Comparison of ENCODE assay signal across 10 cellular contexts in genomic region chr3:10366681-10367101, GRCh38. TPM values are rescaled to one million over a fixed set of nuclear protein-coding genes. Genes with fewer than 3 reads are reported as not detected.
A peak's percentile ranks its signal among the peaks of the same experiment; 100 is the strongest.
DNase-seq lines count a peak whose midpoint lies in the region; ATAC-seq and TF ChIP-seq lines count a peak whose summit lies in the region.
"Had no signal": no experiment of that assay in that cellular context is flagged by ENCODE, and none has a peak within 500 bp of the region (broad histone marks: within the 10 kb centered on the region; RNA-seq: fewer than 3 reads in every experiment).

No MANE protein-coding gene starts in this region.

- H3K36me3 ChIP-seq in left ventricle myocardium inferior: no peaks in the 10 kb centered on the region

- POLR2A ChIA-PET in activated CD4-positive, alpha-beta T cell treated with anti-CD3 and anti-CD28 coated beads for 36 hours (lab: Charles Lee): interaction anchor here (0.5 to 0.6 kb wide), 3 partner anchors 317 to 1177 kb away, joined by 3 read pairs; no protein-coding TSS in a partner anchor
- POLR2A ChIA-PET in activated CD4-positive, alpha-beta T cell treated with anti-CD3 and anti-CD28 coated beads, Interleukin-2, amount 10 ng/mL, durations not matched to agents 7 days and 5 days (lab: Charles Lee): no interaction called here

- H3K4me3 Mint-ChIP-seq in activated CD4-positive, alpha-beta T cell treated with anti-CD3 and anti-CD28 coated beads for 36 hours: peak overlapping the region; percentile 1
- no peak overlapping the region for H3K4me3 Mint-ChIP-seq in activated CD4-positive, alpha-beta T cell treated with anti-CD3 and anti-CD28 coated beads, Interleukin-2, amount 10 ng/mL, durations not matched to agents 7 days and 5 days
- no peak overlapping the region for H3K4me3 Mint-ChIP-seq in effector memory CD8-positive, alpha-beta T cell
- H3K4me3 Mint-ChIP-seq: activated naive CD4-positive, alpha-beta T cell treated with anti-CD3 and anti-CD28 coated beads, Interleukin-2, amount 50 U/mL, for 24 hours; CD8-positive, alpha-beta T cell had no signal

- peaks cover 12% of the 10 kb centered on the region for H3K9me3 ChIP-seq in left ventricle myocardium inferior (replicated peaks)

- H3K27ac ChIP-seq in left ventricle myocardium inferior (replicated peaks): no peak overlapping the region

- CTCF ChIA-PET in activated CD4-positive, alpha-beta T cell treated with anti-CD3 and anti-CD28 coated beads for 36 hours (lab: Charles Lee): interaction anchor here (0.7 to 1.3 kb wide), 7 partner anchors 21 to 372 kb away, joined by 3 read pairs; no protein-coding TSS in a partner anchor
- CTCF ChIA-PET in activated CD4-positive, alpha-beta T cell treated with anti-CD3 and anti-CD28 coated beads, Interleukin-2, amount 10 ng/mL, durations not matched to agents 7 days and 5 days (lab: Charles Lee): interaction anchor here (1.0 kb wide), 1 partner anchor 9 kb away, joined by 6 read pairs; no protein-coding TSS in a partner anchor

- no peaks in the 10 kb centered on the region for H3K4me1 ChIP-seq in left ventricle myocardium inferior

- no peak overlapping the region for H3K4me3 ChIP-seq in left ventricle myocardium inferior

- H3K9me3 Mint-ChIP-seq in activated CD4-positive, alpha-beta T cell treated with anti-CD3 and anti-CD28 coated beads for 36 hours (ENCODE audit: low read depth): peaks cover 3% of the 10 kb centered on the region
- H3K9me3 Mint-ChIP-seq in activated CD4-positive, alpha-beta T cell treated with anti-CD3 and anti-CD28 coated beads, Interleukin-2, amount 10 ng/mL, durations not matched to agents 7 days and 5 days: peaks cover 8% of the 10 kb centered on the region
- no peaks in the 10 kb centered on the region for H3K9me3 Mint-ChIP-seq in effector memory CD8-positive, alpha-beta T cell
- H3K9me3 Mint-ChIP-seq: activated naive CD4-positive, alpha-beta T cell treated with anti-CD3 and anti-CD28 coated beads, Interleukin-2, amount 50 U/mL, for 24 hours had no signal

- no peaks in the 10 kb centered on the region for H3K36me3 Mint-ChIP-seq in activated CD4-positive, alpha-beta T cell treated with anti-CD3 and anti-CD28 coated beads for 36 hours (ENCODE audit: low read depth)
- H3K36me3 Mint-ChIP-seq in activated CD4-positive, alpha-beta T cell treated with anti-CD3 and anti-CD28 coated beads, Interleukin-2, amount 10 ng/mL, durations not matched to agents 7 days and 5 days (ENCODE audit: low read depth): peaks cover 3% of the 10 kb centered on the region
- no peaks in the 10 kb centered on the region for H3K36me3 Mint-ChIP-seq in effector memory CD8-positive, alpha-beta T cell (ENCODE audit: insufficient read depth)
- H3K36me3 Mint-ChIP-seq: activated naive CD4-positive, alpha-beta T cell treated with anti-CD3 and anti-CD28 coated beads, Interleukin-2, amount 50 U/mL, for 24 hours; CD8-positive, alpha-beta T cell had no signal

- peaks cover 11% of the 10 kb centered on the region for H3K27me3 ChIP-seq in left ventricle myocardium inferior (ENCODE audit: low read depth)

- intact Hi-C loops in activated CD4-positive, alpha-beta T cell treated with anti-CD3 and anti-CD28 coated beads for 36 hours (cut with DNase I, micrococcal nuclease): loop anchor here (5.0 to 10.0 kb wide), 2 partner anchors 186 to 1258 kb away; no protein-coding TSS in a partner anchor
- intact Hi-C loops in left ventricle myocardium inferior (cut with micrococcal nuclease): no loop called here

- ATAC-seq in activated CD4-positive, alpha-beta T cell treated with anti-CD3 and anti-CD28 coated beads for 36 hours: peak; percentile 83
- ATAC-seq in HG02981 (IDR thresholded peaks at IDR 0.05; ENCODE audit: unreplicated experiment): no peak
- ATAC-seq in effector memory CD8-positive, alpha-beta T cell (replicated peaks): no peak
- ATAC-seq: CD8-positive, alpha-beta T cell had no signal

- TF ChIP-seq CTCF in left ventricle myocardium inferior (IDR thresholded peaks at IDR 0.05; ENCODE audit: borderline replicate concordance): no peak

- H3K27ac Mint-ChIP-seq in activated CD4-positive, alpha-beta T cell treated with anti-CD3 and anti-CD28 coated beads for 36 hours: peak overlapping the region; percentile 29
- H3K27ac Mint-ChIP-seq in activated CD4-positive, alpha-beta T cell treated with anti-CD3 and anti-CD28 coated beads, Interleukin-2, amount 10 ng/mL, durations not matched to agents 7 days and 5 days: no peak overlapping the region
- peak overlapping the region in 1 of 2 donors; percentile 7 for H3K27ac Mint-ChIP-seq in effector memory CD8-positive, alpha-beta T cell
- H3K27ac Mint-ChIP-seq: activated naive CD4-positive, alpha-beta T cell treated with anti-CD3 and anti-CD28 coated beads, Interleukin-2, amount 50 U/mL, for 24 hours; CD8-positive, alpha-beta T cell had no signal

- peaks cover 20% of the 10 kb centered on the region for H3K27me3 Mint-ChIP-seq in activated CD4-positive, alpha-beta T cell treated with anti-CD3 and anti-CD28 coated beads for 36 hours
- peaks cover 4% of the 10 kb centered on the region for H3K27me3 Mint-ChIP-seq in activated CD4-positive, alpha-beta T cell treated with anti-CD3 and anti-CD28 coated beads, Interleukin-2, amount 10 ng/mL, durations not matched to agents 7 days and 5 days
- peaks cover 7 to 21% of the 10 kb centered on the region in 2 donors for H3K27me3 Mint-ChIP-seq in effector memory CD8-positive, alpha-beta T cell
- H3K27me3 Mint-ChIP-seq: activated naive CD4-positive, alpha-beta T cell treated with anti-CD3 and anti-CD28 coated beads, Interleukin-2, amount 50 U/mL, for 24 hours had no signal

- peak; percentile 78 for DNase-seq in activated CD4-positive, alpha-beta T cell treated with anti-CD3 and anti-CD28 coated beads for 36 hours
- DNase-seq in activated CD4-positive, alpha-beta T cell treated with anti-CD3 and anti-CD28 coated beads, Interleukin-2, amount 10 ng/mL, durations not matched to agents 7 days and 5 days: no peak
- peak; percentile 16 to 23 for DNase-seq in activated CD4-positive, alpha-beta T cell treated with anti-CD3 and anti-CD28 coated beads, Interleukin-2, amount 50 U/mL, for 4 hours
- DNase-seq in glomerular visceral epithelial cell (ENCODE audit: extremely low spot score) (peak; percentile 93), left ventricle myocardium inferior (no peak)
- peak; percentile 16 for DNase-seq in stimulated activated CD8-positive, alpha-beta memory T cell treated with anti-CD3 and anti-CD28 coated beads, Interleukin-7, amount 100 ng/mL, for 24 hours (ENCODE audit: low read depth)
- no peak for DNase-seq in effector memory CD8-positive, alpha-beta T cell
- DNase-seq: CD8-positive, alpha-beta T cell had no signal

- H3K4me1 Mint-ChIP-seq in activated CD4-positive, alpha-beta T cell treated with anti-CD3 and anti-CD28 coated beads for 36 hours: peaks cover 48% of the 10 kb centered on the region
- peaks cover 15% of the 10 kb centered on the region for H3K4me1 Mint-ChIP-seq in activated CD4-positive, alpha-beta T cell treated with anti-CD3 and anti-CD28 coated beads, Interleukin-2, amount 10 ng/mL, durations not matched to agents 7 days and 5 days
- H3K4me1 Mint-ChIP-seq in effector memory CD8-positive, alpha-beta T cell (ENCODE audit: low read depth in 2 of 2): peaks cover 0 to 7% of the 10 kb centered on the region in 2 donors

RNA-seq across cellular contexts. Expression of gene SEC13, which starts 45.8 kb away (rescaled TPM):
- 10 to 100 TPM; 89.9 to 92.0 TPM for total RNA-seq in activated CD4-positive, alpha-beta T cell treated with anti-CD3 and anti-CD28 coated beads for 36 hours
- total RNA-seq in activated CD4-positive, alpha-beta T cell treated with anti-CD3 and anti-CD28 coated beads, Interleukin-2, amount 10 ng/mL, durations not matched to agents 7 days and 5 days: 10 to 100 TPM; 81.3 to 85.5 TPM
- 52.3 TPM for total RNA-seq in left ventricle myocardium inferior

Comparison
In these comparisons a context has a peak if more than half of its experiments do, and no peak if none do; other contexts are left out.
1. DNase-seq: peak in activated CD4-positive, alpha-beta T cell treated with anti-CD3 and anti-CD28 coated beads for 36 hours (single experiment), activated CD4-positive, alpha-beta T cell treated with anti-CD3 and anti-CD28 coated beads, Interleukin-2, amount 50 U/mL, for 4 hours (2 of 2), glomerular visceral epithelial cell (single experiment) and stimulated activated CD8-positive, alpha-beta memory T cell treated with anti-CD3 and anti-CD28 coated beads, Interleukin-7, amount 100 ng/mL, for 24 hours (single experiment); none in activated CD4-positive, alpha-beta T cell treated with anti-CD3 and anti-CD28 coated beads, Interleukin-2, amount 10 ng/mL, durations not matched to agents 7 days and 5 days (single experiment), left ventricle myocardium inferior (single experiment) and effector memory CD8-positive, alpha-beta T cell (0 of 3).